ENCODE assay signal across 14 cellular contexts in genomic region chr15:89917442-89918085, GRCh38. TPM values are rescaled to one million over a fixed set of nuclear protein-coding genes. Genes with fewer than 3 reads are reported as not detected.
DNase-seq lines count a peak whose midpoint lies in the region; ATAC-seq and TF ChIP-seq lines count a peak whose summit lies in the region.
"Had no signal": no experiment of that assay in that cellular context is flagged by ENCODE, and none has a peak within 500 bp of the region (broad histone marks: within the 10 kb centered on the region; RNA-seq: fewer than 3 reads in every experiment).

No MANE protein-coding gene starts in this region.

- H3K4me3 ChIP-seq in Panc1 (ENCODE audit: low read depth in 2 of 2, low read length in 2 of 2) (no peak overlapping the region), transverse colon (no peak overlapping the region)
- H3K4me3 ChIP-seq: BLaER1 had no signal

- H3K9me3 ChIP-seq in Panc1 (ENCODE audit: control insufficient read depth, insufficient read depth, low read depth, low read length) (no peaks in the 10 kb centered on the region), transverse colon (no peaks in the 10 kb centered on the region)

- no TSS peak for BruUV-seq in Panc1 (replicated peaks; lab: Mats Ljungman, UMichigan)

- DNase-seq in DMS53 treated with DMSO at 0.1 percent for 48 hours (lab: John Stamatoyannopoulos, UW; ENCODE audit: unreplicated experiment) (peak; percentile 48), Panc1 (ENCODE audit: low read depth, low spot score) (no peak), epithelial cell of prostate (ENCODE audit: low read depth, low spot score) (peak; percentile 24), renal cortical epithelial cell (ENCODE audit: low read depth) (peak; percentile 71), NCI-H69 (lab: John Stamatoyannopoulos, UW) (no peak), NCI-H187 (lab: John Stamatoyannopoulos, UW) (no peak), transverse colon (no peak)
- DNase-seq: CD8-positive, alpha-beta memory T cell; HCEC 1CT; NCI-H146; NCI-H226; NCI-H526 treated with DMSO at 0.1 percent for 48 hours had no signal

- peaks cover 12% of the 10 kb centered on the region; the same call in 1 of the 2 replicates for H3K4me1 ChIP-seq in Panc1 (ENCODE audit: control insufficient read depth, insufficient read depth, low read length)
- peaks cover 0 to 14% (median 2%) of the 10 kb centered on the region in 4 donors for H3K4me1 ChIP-seq in transverse colon
- H3K4me1 ChIP-seq: BLaER1 had no signal

- CTCF ChIA-PET in Panc1 (lab: Charles Lee) = interaction anchor here (0.6 to 1.0 kb wide), 4 partner anchors 19 to 297 kb away, joined by 3 to 6 read pairs (median 4); no protein-coding TSS in a partner anchor

- H3K36me3 ChIP-seq in Panc1 (ENCODE audit: control insufficient read depth, insufficient read depth, low read length) (no peaks in the 10 kb centered on the region), transverse colon (no peaks in the 10 kb centered on the region)
- H3K36me3 ChIP-seq: BLaER1 had no signal

- in situ Hi-C loops in Panc1 (cut with HindIII; ENCODE audit: low pct_unique_long_range_greater_than_20kb, low sequenced_read_pairs) (no loop called here), transverse colon (cut with MboI; ENCODE audit: low pct_ligation_motif_present in 1 of 4, low pct_unique_long_range_greater_than_20kb in 1 of 4, low sequenced_read_pairs in 3 of 4) (no loop called here)

- no peak for TF ChIP-seq POLR2A in transverse colon (IDR thresholded peaks at IDR 0.05)

- intact Hi-C loops in Panc1 (cut with micrococcal nuclease; ENCODE audit: unreplicated experiment) = no loop called here
- intact Hi-C loops in transverse colon (cut with DNase I; ENCODE audit: low total_unique reads) = no loop called here

- TF ChIP-seq CTCF in Panc1 (IDR thresholded peaks at IDR 0.05) (no peak), transverse colon (IDR thresholded peaks at IDR 0.05) (no peak)

- POLR2A ChIA-PET in Panc1 (lab: Charles Lee) = interaction anchor here (0.5 to 0.7 kb wide), 4 partner anchors 24 to 54 kb away, joined by 3 to 9 read pairs (median 5); no protein-coding TSS in a partner anchor

- H3K27ac ChIP-seq in Panc1 (ENCODE audit: low read length) = 0 out of 2 replicates have a peak overlapping the region, but pooled peaks have one; percentile 23
- H3K27ac ChIP-seq in epithelial cell of prostate = peak overlapping the region; percentile 21
- no peak overlapping the region for H3K27ac ChIP-seq in transverse colon
- H3K27ac ChIP-seq: BLaER1 had no signal

- TF ChIP-seq EP300 in transverse colon (IDR thresholded peaks at IDR 0.05; ENCODE audit: low read depth) = no peak

- WGBS in transverse colon (ENCODE audit: low coverage in 1 of 2), 2 donors = 29 to 60% methylated on average over 1 to 4 of the region's 4 CpGs

- no peaks in the 10 kb centered on the region for H3K27me3 ChIP-seq in Panc1 (ENCODE audit: control insufficient read depth, insufficient read depth, low read length)
- no peaks in the 10 kb centered on the region for H3K27me3 ChIP-seq in transverse colon

- ATAC-seq in Panc1 (no peak), GM19035 (IDR thresholded peaks at IDR 0.05; ENCODE audit: unreplicated experiment) (no peak)

RNA-seq across cellular contexts. Expression of gene ARPIN, which starts 4.8 kb away (rescaled TPM):
- total RNA-seq in Panc1 (2021; ENCODE audit: unreplicated experiment) = 6.3 TPM
- polyA plus RNA-seq in Panc1 (2012; ENCODE audit: insufficient read length) = 6.0 TPM
- 4.7 and 7.5 TPM in 2 replicates for total RNA-seq in renal cortical epithelial cell
- 10 to 100 TPM; 24.1 to 48.6 (median 37.6) TPM for total RNA-seq in transverse colon
- polyA plus RNA-seq: CD8-positive, alpha-beta memory T cell had no signal

RNA-seq across cellular contexts. Expression of gene AP3S2, which starts 23.8 kb away (rescaled TPM):
- total RNA-seq in Panc1 (2021; ENCODE audit: unreplicated experiment) (24.6 TPM), renal cortical epithelial cell (64.9 and 74.4 TPM in 2 replicates), transverse colon (10 to 100 TPM; 20.9 to 90.0 (median 72.6) TPM)
- 10.6 TPM for polyA plus RNA-seq in Panc1 (2012; ENCODE audit: insufficient read length)

Comparison
In these comparisons a context has a peak if more than half of its experiments do, and no peak if none do; other contexts are left out.
1. DNase-seq: peak in DMS53 treated with DMSO at 0.1 percent for 48 hours (single experiment), epithelial cell of prostate (single experiment) and renal cortical epithelial cell (single experiment); none in Panc1 (single experiment), NCI-H69 (single experiment), NCI-H187 (0 of 2) and transverse colon (single experiment).
2. H3K27ac ChIP-seq: peak in Panc1 (single experiment) and epithelial cell of prostate (single experiment); none in transverse colon (0 of 4).